In genomic region chr5:135569755-135570452, GRCh38 we compare ENCODE assay signal across 8 cellular contexts. TPM values are rescaled to one million over a fixed set of nuclear protein-coding genes. Genes with fewer than 3 reads are reported as not detected.
A peak's percentile ranks its signal among the peaks of the same experiment; 100 is the strongest.
DNase-seq lines count a peak whose midpoint lies in the region; ATAC-seq, FAIRE-seq and TF ChIP-seq lines count a peak whose summit lies in the region.

No MANE protein-coding gene starts in this region.

- in situ Hi-C loops in SK-MEL-5 (cut with HindIII; ENCODE audit: low pct_unique_long_range_greater_than_20kb, low sequenced_read_pairs), result loop anchor here (25.0 kb wide), 1 partner anchor 267 kb away; the partner anchor contains the start of gene SLC25A48

- H3K4me3 Mint-ChIP-seq in glutamatergic neuron (ENCODE audit: unreplicated experiment) (no peak overlapping the region), natural killer cell (no peak overlapping the region)
- H3K4me3 Mint-ChIP-seq in naive thymus-derived CD4-positive, alpha-beta T cell, result no peak overlapping the region

- H3K27me3 Mint-ChIP-seq in glutamatergic neuron (ENCODE audit: unreplicated experiment) (peaks cover 10% of the 10 kb centered on the region), natural killer cell (ENCODE audit: low read depth in 2 of 2) (peaks cover 6 to 11% of the 10 kb centered on the region in 2 donors)
- peaks cover 6 to 21% (median 12%) of the 10 kb centered on the region in 5 donors for H3K27me3 Mint-ChIP-seq in naive thymus-derived CD4-positive, alpha-beta T cell

- POLR2A ChIA-PET in naive thymus-derived CD4-positive, alpha-beta T cell (lab: Charles Lee), result no interaction called here

- H3K27me3 ChIP-seq in naive thymus-derived CD4-positive, alpha-beta T cell (ENCODE audit: control insufficient read depth in 2 of 2, insufficient read depth in 2 of 2, low read length in 2 of 2), result peaks cover 0 to 3% of the 10 kb centered on the region in 2 donors

- H3K27ac Mint-ChIP-seq in glutamatergic neuron (ENCODE audit: unreplicated experiment) (no peak overlapping the region), natural killer cell (no peak overlapping the region)
- no peak overlapping the region for H3K27ac Mint-ChIP-seq in naive thymus-derived CD4-positive, alpha-beta T cell

- H3K9me3 Mint-ChIP-seq in glutamatergic neuron (ENCODE audit: unreplicated experiment) (peaks cover 5% of the 10 kb centered on the region), natural killer cell (no peaks in the 10 kb centered on the region)
- H3K9me3 Mint-ChIP-seq in naive thymus-derived CD4-positive, alpha-beta T cell, result no peaks in the 10 kb centered on the region

- H3K4me1 Mint-ChIP-seq in glutamatergic neuron (ENCODE audit: low read depth, unreplicated experiment) (peaks cover 42% of the 10 kb centered on the region), natural killer cell (peaks cover 0 to 5% of the 10 kb centered on the region in 2 donors)
- peaks cover 0 to 6% (median 0%) of the 10 kb centered on the region in 7 donors for H3K4me1 Mint-ChIP-seq in naive thymus-derived CD4-positive, alpha-beta T cell

- H3K9me3 ChIP-seq in naive thymus-derived CD4-positive, alpha-beta T cell (ENCODE audit: control insufficient read depth in 2 of 3, low read length in 3 of 3), result no peaks in the 10 kb centered on the region

- H3K4me1 ChIP-seq in naive thymus-derived CD4-positive, alpha-beta T cell (ENCODE audit: control insufficient read depth in 2 of 2, insufficient read depth in 2 of 2, low read length in 2 of 2), result no peaks in the 10 kb centered on the region

- TF ChIP-seq CTCF in glutamatergic neuron (IDR thresholded peaks at IDR 0.05; ENCODE audit: partially characterized antibody, unreplicated experiment), result peak; percentile 56
- no peak for TF ChIP-seq CTCF in natural killer cell (IDR thresholded peaks at IDR 0.05)

- H3K4me3 ChIP-seq in naive thymus-derived CD4-positive, alpha-beta T cell (ENCODE audit: low read length), result no peak overlapping the region

- peak; percentile 78 for DNase-seq in D341Med (ENCODE audit: low spot score)
- DNase-seq in HTR-8/SVneo (ENCODE audit: insufficient read length, low spot score), result peak; percentile 45
- peak; percentile 69 for DNase-seq in SK-MEL-5 (ENCODE audit: low read depth, low spot score)
- peak; percentile 74 for DNase-seq in glutamatergic neuron
- DNase-seq in naive thymus-derived CD4-positive, alpha-beta T cell, result no peak
- no peak for DNase-seq in activated CD8-positive, alpha-beta memory T cell treated with anti-CD3 and anti-CD28 coated beads, Interleukin-2, amount 50 U/mL, for 48 hours
- no peak for DNase-seq in mucosa of gallbladder (ENCODE audit: low spot score)
- DNase-seq in natural killer cell, result no peak

- no peak for FAIRE-seq in HTR-8/SVneo (lab: Jason Lieb, UNC)

- intact Hi-C loops in naive thymus-derived CD4-positive, alpha-beta T cell (cut with micrococcal nuclease), result no loop called here
- intact Hi-C loops in natural killer cell (cut with micrococcal nuclease), result loop anchor here (5.0 kb wide), 1 partner anchor 103 kb away; no protein-coding TSS in a partner anchor

- CTCF ChIA-PET in naive thymus-derived CD4-positive, alpha-beta T cell (lab: Charles Lee), result interaction anchor here (0.6 to 1.1 kb wide), 2 partner anchors 9 to 105 kb away, joined by 3 read pairs; no protein-coding TSS in a partner anchor

- no peaks in the 10 kb centered on the region for H3K36me3 Mint-ChIP-seq in glutamatergic neuron (ENCODE audit: unreplicated experiment)
- H3K36me3 Mint-ChIP-seq in naive thymus-derived CD4-positive, alpha-beta T cell, result no peaks in the 10 kb centered on the region
- no peaks in the 10 kb centered on the region for H3K36me3 Mint-ChIP-seq in natural killer cell

- H3K27ac ChIP-seq in naive thymus-derived CD4-positive, alpha-beta T cell (ENCODE audit: low read depth, low read length), result no peak overlapping the region

- no peak for ATAC-seq in naive thymus-derived CD4-positive, alpha-beta T cell
- ATAC-seq in natural killer cell, result no peak

- H3K36me3 ChIP-seq in naive thymus-derived CD4-positive, alpha-beta T cell (ENCODE audit: control insufficient read depth in 2 of 3, insufficient read depth in 3 of 3, low read length in 3 of 3), result no peaks in the 10 kb centered on the region

RNA-seq across cellular contexts. Expression of gene CXCL14, which starts 8.9 kb away (rescaled TPM):
- not detected in 2 replicates for total RNA-seq in SK-MEL-5 (2014; rRNA removed; shearing (Covaris generic))
- polyA plus RNA-seq in SK-MEL-5 (2015; cell fraction: cytosol; rRNA removed), result 0.08 TPM in 1 of 2 replicates, not detected in the other
- not detected in 2 replicates for polyA plus RNA-seq in SK-MEL-5 (2015; cell fraction: nucleus; rRNA removed)
- 0.32 TPM for total RNA-seq in glutamatergic neuron (ENCODE audit: unreplicated experiment)
- not detected for total RNA-seq in naive thymus-derived CD4-positive, alpha-beta T cell
- not detected for polyA plus RNA-seq in naive thymus-derived CD4-positive, alpha-beta T cell
- 4.7 TPM for total RNA-seq in mucosa of gallbladder
- total RNA-seq in natural killer cell, result not detected

RNA-seq across cellular contexts. Expression of gene NEUROG1, which starts 34.1 kb away (rescaled TPM):
- total RNA-seq in SK-MEL-5 (2014; rRNA removed; shearing (Covaris generic)), result not detected in 2 replicates
- polyA plus RNA-seq in SK-MEL-5 (2015; cell fraction: cytosol; rRNA removed), result not detected in 2 replicates
- not detected in 2 replicates for polyA plus RNA-seq in SK-MEL-5 (2015; cell fraction: nucleus; rRNA removed)
- total RNA-seq in glutamatergic neuron (ENCODE audit: unreplicated experiment) (222 TPM), mucosa of gallbladder (not detected), natural killer cell (not detected)
- total RNA-seq in naive thymus-derived CD4-positive, alpha-beta T cell, result not detected
- not detected for polyA plus RNA-seq in naive thymus-derived CD4-positive, alpha-beta T cell

Comparison
In these comparisons a context has a peak if more than half of its experiments do, and no peak if none do; other contexts are left out.
1. DNase-seq: peak in D341Med (single experiment), HTR-8/SVneo (single experiment), SK-MEL-5 (single experiment) and glutamatergic neuron (single experiment); none in naive thymus-derived CD4-positive, alpha-beta T cell (0 of 9), activated CD8-positive, alpha-beta memory T cell treated with anti-CD3 and anti-CD28 coated beads, Interleukin-2, amount 50 U/mL, for 48 hours (single experiment), mucosa of gallbladder (single experiment) and natural killer cell (single experiment).
2. RNA of gene NEUROG1, which starts 34.1 kb away (total RNA-seq): 222 TPM in glutamatergic neuron (single experiment); not detected in SK-MEL-5, not detected in naive thymus-derived CD4-positive, alpha-beta T cell, not detected in mucosa of gallbladder (single experiment) and not detected in natural killer cell; every median in the first group is over 100 times any median in the second.